In genomic region chr11:72688486-72688885, GRCh38 we compare ENCODE assay signal across 15 cellular contexts. TPM values are rescaled to one million over a fixed set of nuclear protein-coding genes. Genes with fewer than 3 reads are reported as not detected.
"Had no signal": no experiment of that assay in that cellular context is flagged by ENCODE, and none has a peak within 500 bp of the region (broad histone marks: within the 10 kb centered on the region; RNA-seq: fewer than 3 reads in every experiment).

No MANE protein-coding gene starts in this region.

- DNase-seq: activated CD4-positive, alpha-beta T cell treated with anti-CD3 and anti-CD28 coated beads, Interleukin-2, amount 10 ng/mL, durations not matched to agents 7 days and 5 days; effector CD8-positive, alpha-beta T cell; esophagus squamous epithelium; mesenchymal stem cell; mucosa of descending colon; nucleus accumbens; posterior cingulate gyrus; sigmoid colon; stimulated activated CD4-positive, alpha-beta T cell treated with anti-CD3 and anti-CD28 coated beads, Interleukin-4, amount 100 ng/mL, for 4 hours; stimulated activated naive CD4-positive, alpha-beta T cell; T-helper 9 cell had no signal

- H3K27me3 ChIP-seq: esophagus squamous epithelium, sigmoid colon had no signal

- H3K27ac Mint-ChIP-seq: activated CD4-positive, alpha-beta T cell treated with anti-CD3 and anti-CD28 coated beads, Interleukin-2, amount 10 ng/mL, durations not matched to agents 7 days and 5 days; dendritic cell treated with granulocyte-macrophage colony-stimulating factor and Interleukin-4, amounts not matched to agents 40 ng/mL and 50 ng/mL, for 4 days; nephron had no signal

- H3K36me3 Mint-ChIP-seq: activated naive CD8-positive, alpha-beta T cell had no signal

- H3K4me3 Mint-ChIP-seq: activated CD4-positive, alpha-beta T cell treated with anti-CD3 and anti-CD28 coated beads, Interleukin-2, amount 10 ng/mL, durations not matched to agents 7 days and 5 days; activated naive CD8-positive, alpha-beta T cell; dendritic cell treated with granulocyte-macrophage colony-stimulating factor and Interleukin-4, amounts not matched to agents 40 ng/mL and 50 ng/mL, for 4 days; nephron had no signal

- H3K9me3 ChIP-seq: esophagus squamous epithelium, mucosa of descending colon, sigmoid colon had no signal

- ATAC-seq: mucosa of descending colon had no signal

- H3K4me3 ChIP-seq: esophagus squamous epithelium, mucosa of descending colon, sigmoid colon had no signal

- H3K27me3 Mint-ChIP-seq: activated CD4-positive, alpha-beta T cell treated with anti-CD3 and anti-CD28 coated beads, Interleukin-2, amount 10 ng/mL, durations not matched to agents 7 days and 5 days; activated naive CD8-positive, alpha-beta T cell; dendritic cell treated with granulocyte-macrophage colony-stimulating factor and Interleukin-4, amounts not matched to agents 40 ng/mL and 50 ng/mL, for 4 days had no signal

- H3K9me3 Mint-ChIP-seq: activated CD4-positive, alpha-beta T cell treated with anti-CD3 and anti-CD28 coated beads, Interleukin-2, amount 10 ng/mL, durations not matched to agents 7 days and 5 days; dendritic cell treated with granulocyte-macrophage colony-stimulating factor and Interleukin-4, amounts not matched to agents 40 ng/mL and 50 ng/mL, for 4 days; nephron had no signal

RNA-seq across cellular contexts. Expression of gene PDE2A, which starts 14.3 kb away (rescaled TPM):
- total RNA-seq: chondrocyte had no signal
